ENCODE assay signal across 15 cellular contexts in the genomic region with DNA sequence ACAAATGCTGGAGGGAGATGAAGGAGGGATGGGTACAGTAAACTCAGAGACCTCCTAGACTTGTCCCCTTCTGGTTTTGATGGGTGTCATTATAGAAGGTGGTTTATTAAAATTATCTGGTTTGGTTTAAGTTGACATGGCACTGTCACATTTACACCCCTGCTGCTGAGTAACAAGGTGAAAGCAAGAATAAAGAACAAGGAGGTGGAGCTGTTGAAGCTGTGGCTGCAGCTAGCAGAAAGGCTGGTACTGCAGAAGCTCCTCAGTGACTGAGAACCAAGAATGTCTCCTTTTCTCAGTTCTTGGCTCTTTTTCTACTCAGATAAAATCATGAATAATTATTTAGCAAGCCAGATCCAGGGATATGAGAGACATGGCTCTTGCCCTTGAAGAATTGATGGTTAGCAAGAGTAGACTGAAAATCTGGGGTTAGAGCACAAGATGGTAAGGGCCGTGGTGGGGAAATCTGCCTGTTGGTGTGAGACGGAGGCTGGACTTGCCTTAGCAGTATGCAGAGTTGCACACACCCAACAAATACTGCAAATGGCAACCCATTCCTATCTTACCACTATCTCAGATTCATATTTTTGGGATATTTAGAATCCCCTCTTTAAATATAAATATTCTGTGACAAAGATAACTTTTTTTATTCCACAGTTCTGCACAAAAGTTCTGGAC. TPM values are rescaled to one million over a fixed set of nuclear protein-coding genes. Genes with fewer than 3 reads are reported as not detected.
DNase-seq lines count a peak whose midpoint lies in the region; ATAC-seq and FAIRE-seq lines count a peak whose summit lies in the region.
"Had no signal": no experiment of that assay in that cellular context is flagged by ENCODE, and none has a peak within 500 bp of the region (broad histone marks: within the 10 kb centered on the region; RNA-seq: fewer than 3 reads in every experiment).

A gene with protein sequence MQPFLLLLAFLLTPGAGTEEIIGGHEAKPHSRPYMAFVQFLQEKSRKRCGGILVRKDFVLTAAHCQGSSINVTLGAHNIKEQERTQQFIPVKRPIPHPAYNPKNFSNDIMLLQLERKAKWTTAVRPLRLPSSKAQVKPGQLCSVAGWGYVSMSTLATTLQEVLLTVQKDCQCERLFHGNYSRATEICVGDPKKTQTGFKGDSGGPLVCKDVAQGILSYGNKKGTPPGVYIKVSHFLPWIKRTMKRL (minus strand): TSS at position 19 of the 678 bp plus-strand sequence. CDS start 72 bp downstream, outside the sequence.

- H3K27ac Mint-ChIP-seq in activated CD8-positive, alpha-beta T cell treated with anti-CD3 and anti-CD28 coated beads, Interleukin-2, amount 10 ng/mL, durations not matched to agents 7 days and 5 days: peak within 1 kb of the TSS; percentile 86
- H3K27ac Mint-ChIP-seq in stimulated activated memory B cell treated with anti-CD40 and anti-IgM and Interleukin-4, amounts not matched to agents 10 μg/mL and 1 μg/mL and 100 μg/mL, for 72 hours: peak within 1 kb of the TSS; percentile 15
- H3K27ac Mint-ChIP-seq: brain had no signal

- FAIRE-seq in RCC 7860 (lab: Jason Lieb, UNC): no peak

- DNase-seq in activated T-cell treated with anti-CD3 and anti-CD28 coated beads, Interleukin-2, amount 50 U/mL, for 4 hours: no peak
- DNase-seq in activated T-cell treated with anti-CD3 and anti-CD28 coated beads, Interleukin-2, amount 50 U/mL, for 1 hour: no peak
- DNase-seq in activated CD8-positive, alpha-beta T cell treated with anti-CD3 and anti-CD28 coated beads, Interleukin-2, amount 10 ng/mL, durations not matched to agents 7 days and 5 days: peak; percentile 45
- DNase-seq in RCC 7860 (ENCODE audit: low spot score) (no peak), amniotic stem cell (lab: John Stamatoyannopoulos, UW) (no peak)
- DNase-seq: foreskin fibroblast, mesendoderm, NCI-H1436 treated with DMSO at 0.1 percent for 48 hours, OCI-M1 had no signal

- CTCF ChIA-PET in activated CD8-positive, alpha-beta T cell treated with anti-CD3 and anti-CD28 coated beads, Interleukin-2, amount 10 ng/mL, durations not matched to agents 7 days and 5 days (lab: Charles Lee): interaction anchor here (0.7 to 9.9 kb wide), 11 partner anchors 10 to 100 kb away, joined by 3 to 90 read pairs (median 9); partner anchors contain the start of gene GZMB

- H3K4me1 Mint-ChIP-seq in activated T-cell treated with anti-CD3 and anti-CD28 coated beads, Interleukin-2, amount 50 U/mL, for 4 hours (ENCODE audit: low read depth): peaks cover 55% of the 10 kb centered on the region
- H3K4me1 Mint-ChIP-seq in activated CD8-positive, alpha-beta T cell treated with anti-CD3 and anti-CD28 coated beads, Interleukin-2, amount 10 ng/mL, durations not matched to agents 7 days and 5 days (ENCODE audit: low read depth): peaks cover 86% of the 10 kb centered on the region
- peaks cover 63% of the 10 kb centered on the region for H3K4me1 Mint-ChIP-seq in stimulated activated memory B cell treated with anti-CD40 and anti-IgM and Interleukin-4, amounts not matched to agents 10 μg/mL and 1 μg/mL and 100 μg/mL, for 72 hours
- H3K4me1 Mint-ChIP-seq: brain had no signal

- H3K9me3 Mint-ChIP-seq in activated T-cell treated with anti-CD3 and anti-CD28 coated beads, Interleukin-2, amount 50 U/mL, for 4 hours: no peaks in the 10 kb centered on the region
- H3K9me3 Mint-ChIP-seq in activated CD8-positive, alpha-beta T cell treated with anti-CD3 and anti-CD28 coated beads, Interleukin-2, amount 10 ng/mL, durations not matched to agents 7 days and 5 days (ENCODE audit: insufficient read depth): no peaks in the 10 kb centered on the region
- no peaks in the 10 kb centered on the region for H3K9me3 Mint-ChIP-seq in stimulated activated memory B cell treated with anti-CD40 and anti-IgM and Interleukin-4, amounts not matched to agents 10 μg/mL and 1 μg/mL and 100 μg/mL, for 72 hours

- POLR2A ChIA-PET in activated CD8-positive, alpha-beta T cell treated with anti-CD3 and anti-CD28 coated beads, Interleukin-2, amount 10 ng/mL, durations not matched to agents 7 days and 5 days (lab: Charles Lee): interaction anchor here (1.2 to 3.4 kb wide), 4 partner anchors 17 to 65 kb away, joined by 3 to 20 read pairs (median 4); partner anchors contain the start of gene GZMB

- H3K36me3 Mint-ChIP-seq in activated T-cell treated with anti-CD3 and anti-CD28 coated beads, Interleukin-2, amount 50 U/mL, for 4 hours (ENCODE audit: insufficient read depth): no peaks in the 10 kb centered on the region
- peaks cover 9% of the 10 kb centered on the region for H3K36me3 Mint-ChIP-seq in activated CD8-positive, alpha-beta T cell treated with anti-CD3 and anti-CD28 coated beads, Interleukin-2, amount 10 ng/mL, durations not matched to agents 7 days and 5 days (ENCODE audit: low read depth)
- no peaks in the 10 kb centered on the region for H3K36me3 Mint-ChIP-seq in stimulated activated memory B cell treated with anti-CD40 and anti-IgM and Interleukin-4, amounts not matched to agents 10 μg/mL and 1 μg/mL and 100 μg/mL, for 72 hours
- H3K36me3 Mint-ChIP-seq: brain had no signal

- no peaks in the 10 kb centered on the region for H3K27me3 Mint-ChIP-seq in activated T-cell treated with anti-CD3 and anti-CD28 coated beads, Interleukin-2, amount 50 U/mL, for 4 hours (ENCODE audit: low read depth)
- no peaks in the 10 kb centered on the region for H3K27me3 Mint-ChIP-seq in activated CD8-positive, alpha-beta T cell treated with anti-CD3 and anti-CD28 coated beads, Interleukin-2, amount 10 ng/mL, durations not matched to agents 7 days and 5 days (ENCODE audit: low read depth)
- no peaks in the 10 kb centered on the region for H3K27me3 Mint-ChIP-seq in stimulated activated memory B cell treated with anti-CD40 and anti-IgM and Interleukin-4, amounts not matched to agents 10 μg/mL and 1 μg/mL and 100 μg/mL, for 72 hours

- peak within 1 kb of the TSS; percentile 70 for H3K4me3 Mint-ChIP-seq in activated T-cell treated with anti-CD3 and anti-CD28 coated beads, Interleukin-2, amount 50 U/mL, for 4 hours
- H3K4me3 Mint-ChIP-seq in activated CD8-positive, alpha-beta T cell treated with anti-CD3 and anti-CD28 coated beads, Interleukin-2, amount 10 ng/mL, durations not matched to agents 7 days and 5 days: peak within 1 kb of the TSS; percentile 24
- H3K4me3 Mint-ChIP-seq in stimulated activated memory B cell treated with anti-CD40 and anti-IgM and Interleukin-4, amounts not matched to agents 10 μg/mL and 1 μg/mL and 100 μg/mL, for 72 hours: no peak within 1 kb of the TSS
- H3K4me3 Mint-ChIP-seq: brain had no signal

- ATAC-seq in activated T-cell treated with anti-CD3 and anti-CD28 coated beads, Interleukin-2, amount 50 U/mL, for 4 hours: peak; percentile 89 to 93
- ATAC-seq in GM21390 (IDR thresholded peaks at IDR 0.05; ENCODE audit: unreplicated experiment): peak; percentile 55
- ATAC-seq in activated CD8-positive, alpha-beta T cell treated with anti-CD3 and anti-CD28 coated beads, Interleukin-2, amount 10 ng/mL, durations not matched to agents 7 days and 5 days: peak; percentile 49
- peak; percentile 42 for ATAC-seq in stimulated activated memory B cell treated with anti-CD40 and anti-IgM and Interleukin-4, amounts not matched to agents 10 μg/mL and 1 μg/mL and 100 μg/mL, for 72 hours
- ATAC-seq in HG03442 (IDR thresholded peaks at IDR 0.05; ENCODE audit: unreplicated experiment): no peak

RNA-seq across cellular contexts. Expression of the gene that starts here (rescaled TPM):
- 100 to 1,000 TPM in 1 of 3 donors, 10 to 100 TPM in 2; 34.7 to 116 (median 58.8) TPM for total RNA-seq in activated T-cell treated with anti-CD3 and anti-CD28 coated beads, Interleukin-2, amount 50 U/mL, for 4 hours
- total RNA-seq in activated CD8-positive, alpha-beta T cell treated with anti-CD3 and anti-CD28 coated beads, Interleukin-2, amount 10 ng/mL, durations not matched to agents 7 days and 5 days: 1 to 10 TPM; 9.0 to 9.9 TPM
- total RNA-seq: NCI-H460, osteoblast had no signal
